In genomic region chr7:117169907-117170306, GRCh38 we compare ENCODE assay signal across 15 cellular contexts.
DNase-seq lines count a peak whose midpoint lies in the region; ATAC-seq, FAIRE-seq and TF ChIP-seq lines count a peak whose summit lies in the region.
"Had no signal": no experiment of that assay in that cellular context is flagged by ENCODE, and none has a peak within 500 bp of the region (broad histone marks: within the 10 kb centered on the region; RNA-seq: fewer than 3 reads in every experiment).

No MANE protein-coding gene starts in this region.

- POLR2A ChIA-PET in A549 (lab: Yijun Ruan, JAX) (no interaction called here), SK-N-SH (lab: Yijun Ruan, JAX) (no interaction called here)

- H3K4me3 ChIP-seq in A549, result no peak overlapping the region
- no peak overlapping the region for H3K4me3 ChIP-seq in SK-N-SH (ENCODE audit: low read depth in 2 of 2, low read length in 1 of 2)
- H3K4me3 ChIP-seq in kidney (ENCODE audit: low read length in 2 of 2), result no peak overlapping the region
- H3K4me3 ChIP-seq: upper lobe of right lung had no signal

- H2AFZ ChIP-seq in SK-N-SH (ENCODE audit: low read depth), result no peak overlapping the region

- CTCF ChIA-PET in A549 (lab: Yijun Ruan, JAX), result interaction anchor here (1.5 kb wide), 1 partner anchor 12 kb away, joined by 3 read pairs; no protein-coding TSS in a partner anchor
- CTCF ChIA-PET in SK-N-SH (lab: Yijun Ruan, JAX), result no interaction called here

- intact Hi-C loops in kidney (cut with DNase I), result no loop called here

- no peak for TF ChIP-seq POLR2A in A549 (IDR thresholded peaks at IDR 0.05; ENCODE audit: low read length)

- H3K9me2 ChIP-seq in SK-N-SH, result no peaks in the 10 kb centered on the region

- TF ChIP-seq RAD21 in A549 (conservative IDR thresholded peaks at IDR 0.05 in 1 of 2, IDR thresholded peaks at IDR 0.05 in 1 of 2), result no peak
- TF ChIP-seq RAD21 in SK-N-SH (IDR thresholded peaks at IDR 0.05; ENCODE audit: low read length), result no peak

- H3K4me2 ChIP-seq in A549, result peak overlapping the region; percentile 65
- H3K4me2 ChIP-seq in SK-N-SH, result no peak overlapping the region
- H3K4me2 ChIP-seq: KMS-11 had no signal

- H4K20me1 ChIP-seq in SK-N-SH (ENCODE audit: insufficient read depth), result no peaks in the 10 kb centered on the region

- peak in 1 of 2 experiments; percentile 47 for DNase-seq in A549 (ENCODE audit: low read depth in 1 of 2, low spot score in 1 of 2)
- DNase-seq in LoVo (ENCODE audit: low spot score), result peak; percentile 45
- DNase-seq in SK-N-SH, result no peak
- no peak for DNase-seq in kidney
- no peak for DNase-seq in putamen (ENCODE audit: low spot score)
- DNase-seq: activated CD4-positive, alpha-beta T cell treated with anti-CD3 and anti-CD28 coated beads for 4 hours; activated T-cell treated with anti-CD3 and anti-CD28 coated beads, Interleukin-2, amount 50 U/mL, for 24 hours; EL; NCI-H2227 treated with DMSO at 0.1 percent for 48 hours; posterior cingulate gyrus; upper lobe of right lung had no signal

- FAIRE-seq in A549 (lab: Jason Lieb, UNC) (no peak), kidney (lab: Jason Lieb, UNC) (peak; percentile 52)

- H3K4me1 ChIP-seq in A549, result peaks cover 11% of the 10 kb centered on the region
- no peaks in the 10 kb centered on the region; a peak in 1 of 4 replicates for H3K4me1 ChIP-seq in SK-N-SH (ENCODE audit: control insufficient read depth in 1 of 2, insufficient read depth in 2 of 2, low read depth in 1 of 2, low read length in 1 of 2)
- no peaks in the 10 kb centered on the region for H3K4me1 ChIP-seq in kidney (ENCODE audit: control insufficient read depth in 1 of 2, insufficient read depth in 1 of 2, low read depth in 1 of 2, low read length in 2 of 2)
- H3K4me1 ChIP-seq: upper lobe of right lung had no signal

- H3F3A ChIP-seq in SK-N-SH (replicated peaks; ENCODE audit: insufficient read depth), result no peaks in the 10 kb centered on the region

- H3K9ac ChIP-seq in SK-N-SH (no peak overlapping the region), kidney (ENCODE audit: low read length in 2 of 2) (no peak overlapping the region)
- H3K9ac ChIP-seq: KMS-11 had no signal

- TF ChIP-seq EP300 in A549 (IDR thresholded peaks at IDR 0.05) (no peak), SK-N-SH (IDR thresholded peaks at IDR 0.05; ENCODE audit: borderline replicate concordance in 1 of 2, low read depth in 1 of 2, low read length in 1 of 2) (no peak)

- H3K9me3 ChIP-seq in A549 (no peaks in the 10 kb centered on the region), SK-N-SH (no peaks in the 10 kb centered on the region), kidney (ENCODE audit: control insufficient read depth in 1 of 2, low read length in 2 of 2) (no peaks in the 10 kb centered on the region)
- H3K9me3 ChIP-seq: upper lobe of right lung had no signal

- no peaks in the 10 kb centered on the region for H3K27me3 ChIP-seq in SK-N-SH (ENCODE audit: insufficient read depth)
- H3K27me3 ChIP-seq: upper lobe of right lung had no signal

- WGBS in A549 (ENCODE audit: missing lambda C conversion rate), result 39% methylated on average over 4 of the region's 4 CpGs
- 83% methylated on average over 4 of the region's 4 CpGs for WGBS in SK-N-SH (ENCODE audit: low lambda C conversion rate)

- peak in 1 of 2 experiments; percentile 72; a peak in 3 of 6 replicates for ATAC-seq in A549
- no peak for ATAC-seq in HG03520 (IDR thresholded peaks at IDR 0.05; ENCODE audit: unreplicated experiment)
- ATAC-seq in HG02852 (IDR thresholded peaks at IDR 0.05; ENCODE audit: unreplicated experiment), result no peak
- no peak for ATAC-seq in HG02885 (IDR thresholded peaks at IDR 0.05; ENCODE audit: poor library complexity, unreplicated experiment)
- ATAC-seq: upper lobe of right lung had no signal

- no peaks in the 10 kb centered on the region for H3K79me2 ChIP-seq in SK-N-SH (ENCODE audit: insufficient read depth)

- TF ChIP-seq CTCF in A549 (IDR thresholded peaks at IDR 0.05), result no peak
- TF ChIP-seq CTCF in SK-N-SH (IDR thresholded peaks at IDR 0.05), result no peak
- TF ChIP-seq CTCF in kidney (IDR thresholded peaks at IDR 0.05; ENCODE audit: borderline replicate concordance, extremely low read depth, insufficient read depth), result no peak

- H3K36me3 ChIP-seq in SK-N-SH (replicated peaks in 1 of 2; ENCODE audit: control insufficient read depth in 1 of 2, insufficient read depth in 2 of 2, low read length in 1 of 2) (peaks cover 10 to 40% of the 10 kb centered on the region in 2 experiments), kidney (ENCODE audit: control insufficient read depth in 1 of 2, insufficient read depth in 2 of 2, low read length in 2 of 2) (peaks cover 0 to 3% of the 10 kb centered on the region in 2 donors)

- peak overlapping the region in 1 of 2 experiments; percentile 36; a peak in 2 of 6 replicates for H3K27ac ChIP-seq in A549
- H3K27ac ChIP-seq in SK-N-SH (ENCODE audit: low read depth in 2 of 2, low read length in 1 of 2), result no peak overlapping the region
- H3K27ac ChIP-seq in kidney (ENCODE audit: low read depth in 2 of 2, low read length in 2 of 2), result peak overlapping the region; percentile 49 to 61
- H3K27ac ChIP-seq: KMS-11, upper lobe of right lung had no signal

TF ChIP-seq in A549, 52 proteins besides CTCF, POLR2A, EP300 and RAD21 (continues in another document):
- TF ChIP-seq JUNB (IDR thresholded peaks at IDR 0.05) (no peak), HEYL (CRISPR knock-in tag; IDR thresholded peaks at IDR 0.05) (no peak), RCOR1 (IDR thresholded peaks at IDR 0.05; ENCODE audit: low read depth, low read length) (no peak), ZNF302 (CRISPR knock-in tag; IDR thresholded peaks at IDR 0.05) (no peak), SREBF2 (IDR thresholded peaks at IDR 0.05) (no peak), CBX8 (IDR thresholded peaks at IDR 0.05) (no peak), ELK1 (IDR thresholded peaks at IDR 0.05; ENCODE audit: low read depth, low read length) (no peak), E2F6 (IDR thresholded peaks at IDR 0.05; ENCODE audit: borderline replicate concordance, low read depth) (no peak), USF2 (IDR thresholded peaks at IDR 0.05) (no peak), PHF8 (IDR thresholded peaks at IDR 0.05; ENCODE audit: borderline replicate concordance, low read depth) (no peak)

TF ChIP-seq in SK-N-SH, 30 proteins besides CTCF, POLR2A, EP300 and RAD21:
- TF ChIP-seq NFIC (IDR thresholded peaks at IDR 0.05; ENCODE audit: borderline replicate concordance) (peak; percentile 63), ZBTB33 (IDR thresholded peaks at IDR 0.05; ENCODE audit: borderline replicate concordance, low read depth) (no peak), CHD2 (IDR thresholded peaks at IDR 0.05; ENCODE audit: low read length, partially characterized antibody) (no peak)

Comparison
In these comparisons a context has a peak if more than half of its experiments do, and no peak if none do; other contexts are left out.
1. H3K27ac ChIP-seq: peak in kidney (2 of 2); none in SK-N-SH (0 of 2).